ENCODE assay signal across 28 cellular contexts in the genomic region with DNA sequence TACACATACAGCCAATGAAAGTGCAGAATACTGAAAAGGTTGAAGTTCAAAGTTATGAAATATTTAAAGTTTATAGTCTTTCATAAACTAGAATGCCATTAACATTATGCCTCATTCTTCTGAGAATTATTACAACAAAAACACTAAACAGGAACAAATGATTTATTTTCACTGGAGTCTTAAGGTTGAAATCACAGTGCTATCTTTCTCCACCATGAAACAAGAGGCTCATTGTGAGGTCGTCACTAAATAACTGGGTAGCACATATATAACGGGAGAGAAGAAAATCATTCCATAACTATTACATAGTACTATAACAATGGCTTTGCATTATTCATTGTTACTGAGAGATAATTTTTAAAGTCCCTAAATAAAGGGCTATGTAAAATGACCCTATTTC. TPM values are rescaled to one million over a fixed set of nuclear protein-coding genes. Genes with fewer than 3 reads are reported as not detected.
"Had no signal": no experiment of that assay in that cellular context is flagged by ENCODE, and none has a peak within 500 bp of the region (broad histone marks: within the 10 kb centered on the region; RNA-seq: fewer than 3 reads in every experiment).

No MANE protein-coding gene starts in this region.

- H3K4me1 ChIP-seq: parathyroid adenoma, psoas muscle, right lobe of liver, sigmoid colon, stomach, thyroid gland, tibial nerve, upper lobe of left lung, vagina had no signal

- H3K27ac ChIP-seq: neutrophil, ovary, parathyroid adenoma, psoas muscle, right lobe of liver, sigmoid colon, stomach, thoracic aorta, thyroid gland, tibial nerve, upper lobe of left lung, vagina had no signal

- H3K4me3 ChIP-seq: ovary, psoas muscle, right lobe of liver, sigmoid colon, stomach, thoracic aorta, thyroid gland, tibial nerve, upper lobe of left lung, vagina had no signal

- ATAC-seq: naive thymus-derived CD8-positive, alpha-beta T cell; natural killer cell treated with Interleukin-12 subunit alpha and Interleukin-12 subunit beta and Interleukin-15 and Interleukin-18, amount 100 ng/mL, for 72 hours; psoas muscle; right cardiac atrium; right lobe of liver; stimulated activated effector memory CD8-positive, alpha-beta T cell treated with anti-CD3 and anti-CD28 coated beads, Interleukin-12 subunit alpha, Interleukin-12 subunit beta, amount 100 ng/mL, for 72 hours; stimulated activated naive B cell treated with anti-CD40 and anti-IgM and Interleukin-4, amounts not matched to agents 10 μg/mL and 1 μg/mL and 100 μg/mL, for 72 hours had no signal

- DNase-seq: naive thymus-derived CD8-positive, alpha-beta T cell; nephron progenitor cell; nucleus accumbens; ovary; posterior cingulate gyrus; psoas muscle; right cardiac atrium; right lobe of liver; sigmoid colon; small intestine; stimulated activated CD4-positive, alpha-beta T cell treated with anti-CD3 and anti-CD28 coated beads, Interleukin-15, amount 100 ng/mL, for 24 hours; stimulated activated CD4-positive, alpha-beta T cell treated with anti-CD3 and anti-CD28 coated beads, Interleukin-2, amount 100 ng/mL, for 24 hours; stimulated activated CD4-positive, alpha-beta T cell treated with anti-CD3 and anti-CD28 coated beads, Interleukin-2, amount 100 ng/mL, for 48 hours; stimulated activated CD4-positive, alpha-beta T cell treated with anti-CD3 and anti-CD28 coated beads, Interleukin-4, amount 100 ng/mL, for 24 hours; stimulated activated naive B cell treated with anti-CD40 and anti-IgM and Interleukin-4, amounts not matched to agents 10 μg/mL and 1 μg/mL and 100 μg/mL, for 72 hours; stimulated activated naive CD4-positive, alpha-beta T cell treated with Interleukin-2 at 50 U/mL for 16 hours; stomach; thyroid gland; trophoblast cell; upper lobe of left lung had no signal

- H3K9me3 ChIP-seq: neutrophil, ovary, psoas muscle, right lobe of liver, sigmoid colon, stomach, thoracic aorta, thyroid gland, tibial nerve, upper lobe of left lung, vagina had no signal

- FAIRE-seq: small intestine, urothelium cell line had no signal

RNA-seq across cellular contexts. Expression of a gene that starts 5.1 kb away (rescaled TPM):
- polyA plus RNA-seq: naive thymus-derived CD8-positive, alpha-beta T cell; ovary; psoas muscle; sigmoid colon; small intestine; stomach had no signal
